Comparison of ENCODE assay signal across 31 cellular contexts in the genomic region with DNA sequence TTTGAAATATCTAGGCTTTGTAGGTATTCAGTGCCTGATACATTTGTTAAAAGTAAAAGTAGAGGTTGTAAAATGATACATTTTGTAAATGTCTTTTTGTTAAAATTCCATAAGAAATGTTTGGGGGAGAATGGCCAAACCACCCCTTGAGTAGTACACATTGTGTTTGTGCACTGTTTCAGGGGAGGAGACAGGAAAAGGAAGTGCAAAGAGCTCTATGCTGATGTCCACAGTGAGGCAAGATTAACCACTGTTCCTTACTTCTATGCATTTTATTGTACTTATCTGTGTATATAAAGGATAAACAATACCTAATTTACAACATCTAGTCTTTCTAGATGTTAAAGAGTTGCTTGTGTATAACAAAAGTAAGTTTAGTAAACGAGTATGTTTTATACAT. TPM values are rescaled to one million over a fixed set of nuclear protein-coding genes. Genes with fewer than 3 reads are reported as not detected.
A peak's percentile ranks its signal among the peaks of the same experiment; 100 is the strongest.
DNase-seq lines count a peak whose midpoint lies in the region; ATAC-seq, FAIRE-seq and TF ChIP-seq lines count a peak whose summit lies in the region.
"Had no signal": no experiment of that assay in that cellular context is flagged by ENCODE, and none has a peak within 500 bp of the region (broad histone marks: within the 10 kb centered on the region; RNA-seq: fewer than 3 reads in every experiment).

No MANE protein-coding gene starts in this region.

- no peaks in the 10 kb centered on the region for H4K20me1 ChIP-seq in keratinocyte (ENCODE audit: control insufficient read depth, extremely low read depth, insufficient read depth, low read length)

- TF ChIP-seq CTCF in keratinocyte (optimal IDR thresholded peaks at IDR 0.05 in 1 of 3, IDR thresholded peaks at IDR 0.05 in 1 of 3, conservative IDR thresholded peaks at IDR 0.05 in 1 of 3; ENCODE audit: extremely low read depth in 1 of 3, insufficient read depth in 2 of 3, low read length in 3 of 3): no peak

- no peak for ATAC-seq in activated CD4-positive, alpha-beta T cell treated with anti-CD3 and anti-CD28 coated beads for 36 hours
- no peak for ATAC-seq in GM18505 (IDR thresholded peaks at IDR 0.05; ENCODE audit: unreplicated experiment)
- ATAC-seq: body of pancreas; CD8-positive, alpha-beta T cell; left lung; Panc1; right cardiac atrium; stimulated activated naive CD8-positive, alpha-beta T cell treated with anti-CD3 and anti-CD28 coated beads, Interleukin-15, amount 100 ng/mL, for 72 hours had no signal

- TF ChIP-seq POLR2A in GM18505 (IDR thresholded peaks at IDR 0.05; ENCODE audit: borderline replicate concordance, extremely low read depth, insufficient read depth, insufficient read length): no peak

- peak overlapping the region; percentile 8 for H2AFZ ChIP-seq in keratinocyte (ENCODE audit: control insufficient read depth, low read length)

- no peak for DNase-seq in activated CD4-positive, alpha-beta T cell treated with anti-CD3 and anti-CD28 coated beads for 36 hours
- no peak for DNase-seq in activated CD4-positive, alpha-beta T cell treated with anti-CD3 and anti-CD28 coated beads for 4 hours
- DNase-seq in MV-4-11 (lab: John Stamatoyannopoulos, UW): peak; percentile 12
- DNase-seq in keratinocyte (ENCODE audit: low read depth, low spot score): no peak
- DNase-seq in NCI-H2196 (lab: John Stamatoyannopoulos, UW; ENCODE audit: unreplicated experiment): no peak
- DNase-seq in NCI-H1092 treated with DMSO at 0.1 percent for 48 hours (lab: John Stamatoyannopoulos, UW): no peak
- DNase-seq: activated B cell treated with CpG ODN at 0.5 μM for 24 hours; activated CD4-positive, alpha-beta T cell treated with anti-CD3 and anti-CD28 coated beads, Interleukin-2, amount 50 U/mL, for 48 hours; activated CD8-positive, alpha-beta memory T cell treated with anti-CD3 and anti-CD28 coated beads, Interleukin-2, amount 50 U/mL, for 4 hours; activated naive CD4-positive, alpha-beta T cell treated with Interleukin-2 at 50 U/mL for 16 hours; body of pancreas; CD8-positive, alpha-beta T cell; EL; endodermal cell; left lung; mesendoderm; NCI-H2029 treated with DMSO at 0.1 percent for 48 hours; NCI-H526 treated with DMSO at 0.1 percent for 48 hours; NK-92 treated with Interleukin-12 subunit alpha and Interleukin-12 subunit beta, amount 100 ng/mL, for 24 hours; posterior cingulate gyrus; right cardiac atrium; Right ventricle myocardium superior; spleen; stimulated activated CD4-positive, alpha-beta T cell treated with anti-CD3 and anti-CD28 coated beads, Interleukin-2, amount 100 ng/mL, for 48 hours; stimulated activated naive CD8-positive, alpha-beta T cell treated with anti-CD3 and anti-CD28 coated beads, Interleukin-15, amount 100 ng/mL, for 72 hours; T1000 had no signal

- no peaks in the 10 kb centered on the region for H3K36me3 Mint-ChIP-seq in activated CD4-positive, alpha-beta T cell treated with anti-CD3 and anti-CD28 coated beads for 36 hours (ENCODE audit: low read depth)

- H3K27ac ChIP-seq in keratinocyte (ENCODE audit: control insufficient read depth, insufficient read depth, low read length): no peak overlapping the region
- H3K27ac ChIP-seq: body of pancreas, left lung had no signal

- POLR2A ChIA-PET in activated CD4-positive, alpha-beta T cell treated with anti-CD3 and anti-CD28 coated beads for 36 hours (lab: Charles Lee): no interaction called here

- H3K9ac ChIP-seq in keratinocyte (ENCODE audit: control insufficient read depth, extremely low read depth, insufficient read depth, low read length): no peak overlapping the region

- no peaks in the 10 kb centered on the region for H3K9me3 Mint-ChIP-seq in activated CD4-positive, alpha-beta T cell treated with anti-CD3 and anti-CD28 coated beads for 36 hours (ENCODE audit: low read depth)
- H3K9me3 Mint-ChIP-seq: activated B cell treated with CpG ODN at 0.5 μM for 24 hours; CD8-positive, alpha-beta T cell; dendritic cell treated with granulocyte-macrophage colony-stimulating factor and Interleukin-4, amounts not matched to agents 40 ng/mL and 50 ng/mL, for 4 days; stimulated activated naive CD8-positive, alpha-beta T cell treated with anti-CD3 and anti-CD28 coated beads, Interleukin-15, amount 100 ng/mL, for 72 hours had no signal

- no peaks in the 10 kb centered on the region for H3K9me1 ChIP-seq in keratinocyte (ENCODE audit: control insufficient read depth, extremely low read depth, insufficient read depth, low read length)

- no peak overlapping the region for H3K4me2 ChIP-seq in keratinocyte (ENCODE audit: control insufficient read depth, extremely low read depth, insufficient read depth, low read depth, low read length)

- CTCF ChIA-PET in activated CD4-positive, alpha-beta T cell treated with anti-CD3 and anti-CD28 coated beads for 36 hours (lab: Charles Lee): interaction anchor here (1.0 to 1.4 kb wide), 3 partner anchors 8 to 27 kb away, joined by 3 read pairs; no protein-coding TSS in a partner anchor

- H3K27ac Mint-ChIP-seq in activated CD4-positive, alpha-beta T cell treated with anti-CD3 and anti-CD28 coated beads for 36 hours: peak overlapping the region; percentile 27
- H3K27ac Mint-ChIP-seq: activated B cell treated with CpG ODN at 0.5 μM for 24 hours; CD8-positive, alpha-beta T cell; dendritic cell treated with granulocyte-macrophage colony-stimulating factor and Interleukin-4, amounts not matched to agents 40 ng/mL and 50 ng/mL, for 4 days; endodermal cell; stimulated activated naive CD8-positive, alpha-beta T cell treated with anti-CD3 and anti-CD28 coated beads, Interleukin-15, amount 100 ng/mL, for 72 hours had no signal

- no peaks in the 10 kb centered on the region for H3K4me1 ChIP-seq in keratinocyte (ENCODE audit: control insufficient read depth, extremely low read depth, insufficient read depth, low read length)
- H3K4me1 ChIP-seq: body of pancreas, left lung had no signal

- H3K79me2 ChIP-seq in keratinocyte (ENCODE audit: control insufficient read depth, insufficient read depth, low read length): no peaks in the 10 kb centered on the region

- FAIRE-seq in G401.6 (lab: Jason Lieb, UNC): peak; percentile 55
- no peak for FAIRE-seq in keratinocyte (lab: Jason Lieb, UNC)

- dilution Hi-C loops in keratinocyte (cut with MboI; ENCODE audit: extremely low pct_ligation_motif_present, low sequenced_read_pairs): no loop called here

- no peaks in the 10 kb centered on the region for H3K27me3 ChIP-seq in keratinocyte (ENCODE audit: control insufficient read depth, extremely low read depth, insufficient read depth, low read length)
- H3K27me3 ChIP-seq: body of pancreas, left lung, spleen had no signal

- H3K4me1 Mint-ChIP-seq in activated CD4-positive, alpha-beta T cell treated with anti-CD3 and anti-CD28 coated beads for 36 hours: peaks cover 5% of the 10 kb centered on the region

- no peaks in the 10 kb centered on the region for H3K9me3 ChIP-seq in keratinocyte (ENCODE audit: control insufficient read depth, low read depth, low read length)
- H3K9me3 ChIP-seq: body of pancreas, HAP-1, left lung, spleen had no signal

- H3K36me3 ChIP-seq in keratinocyte (ENCODE audit: control insufficient read depth in 2 of 2, extremely low read depth in 1 of 2, insufficient read depth in 2 of 2, low read length in 2 of 2): no peaks in the 10 kb centered on the region
- H3K36me3 ChIP-seq: HAP-1, left lung had no signal

- H3K27me3 Mint-ChIP-seq in activated CD4-positive, alpha-beta T cell treated with anti-CD3 and anti-CD28 coated beads for 36 hours: no peaks in the 10 kb centered on the region
- H3K27me3 Mint-ChIP-seq: activated B cell treated with CpG ODN at 0.5 μM for 24 hours; stimulated activated naive CD8-positive, alpha-beta T cell treated with anti-CD3 and anti-CD28 coated beads, Interleukin-15, amount 100 ng/mL, for 72 hours had no signal

- no peak overlapping the region for H3K4me3 Mint-ChIP-seq in activated CD4-positive, alpha-beta T cell treated with anti-CD3 and anti-CD28 coated beads for 36 hours
- H3K4me3 Mint-ChIP-seq: activated B cell treated with CpG ODN at 0.5 μM for 24 hours; CD8-positive, alpha-beta T cell; dendritic cell treated with granulocyte-macrophage colony-stimulating factor and Interleukin-4, amounts not matched to agents 40 ng/mL and 50 ng/mL, for 4 days; endodermal cell; stimulated activated naive CD8-positive, alpha-beta T cell treated with anti-CD3 and anti-CD28 coated beads, Interleukin-15, amount 100 ng/mL, for 72 hours had no signal

- intact Hi-C loops in activated CD4-positive, alpha-beta T cell treated with anti-CD3 and anti-CD28 coated beads for 36 hours (cut with DNase I, micrococcal nuclease): no loop called here

- no peak overlapping the region for H3K4me3 ChIP-seq in keratinocyte (ENCODE audit: control insufficient read depth in 2 of 3, extremely low read depth in 1 of 3, insufficient read depth in 2 of 3, low read depth in 1 of 3, low read length in 3 of 3)
- H3K4me3 ChIP-seq: body of pancreas, HAP-1, left lung, spleen had no signal

RNA-seq across cellular contexts. Expression of gene CYCS, which starts 7.4 kb away (rescaled TPM):
- total RNA-seq in activated CD4-positive, alpha-beta T cell treated with anti-CD3 and anti-CD28 coated beads for 36 hours: 100 to 1,000 TPM; 222 to 237 TPM
- polyA plus RNA-seq in keratinocyte: 83.6 to 176 TPM (median 94.7 TPM) in 3 replicates
- polyA plus RNA-seq in keratinocyte (2011; ENCODE audit: low read depth): 220 TPM
- 85.4 and 180 TPM in 2 replicates for polyA plus RNA-seq in keratinocyte (2011; cell fraction: cytosol; rRNA removed)
- polyA plus RNA-seq in keratinocyte (2011; cell fraction: nucleus; rRNA removed): 45.5 and 59.1 TPM in 2 replicates
- polyA plus RNA-seq in keratinocyte (2012; ENCODE audit: low replicate concordance): 112 and 146 TPM in 2 replicates
- polyA minus RNA-seq in keratinocyte: 5.7 to 44.6 TPM (median 14.2 TPM) in 3 replicates
- 32.4 TPM for polyA minus RNA-seq in keratinocyte (2011; cell fraction: cytosol; rRNA and poly(A)+ RNA removed)
- polyA minus RNA-seq in keratinocyte (2011; cell fraction: nucleus; rRNA and poly(A)+ RNA removed): 14.2 and 26.8 TPM in 2 replicates
